ENCODE assay signal across 9 cellular contexts in genomic region chr3:46812237-46812791, GRCh38. TPM values are rescaled to one million over a fixed set of nuclear protein-coding genes. Genes with fewer than 3 reads are reported as not detected.
DNase-seq lines count a peak whose midpoint lies in the region; ATAC-seq, FAIRE-seq and TF ChIP-seq lines count a peak whose summit lies in the region.
"Had no signal": no experiment of that assay in that cellular context is flagged by ENCODE, and none has a peak within 500 bp of the region (broad histone marks: within the 10 kb centered on the region; RNA-seq: fewer than 3 reads in every experiment).

No MANE protein-coding gene starts in this region.

- H3K4me1 ChIP-seq in A549, result no peaks in the 10 kb centered on the region
- H3K4me1 ChIP-seq in right lobe of liver, result no peaks in the 10 kb centered on the region

- H3K4me2 ChIP-seq in A549, result peak overlapping the region; percentile 73

- peak overlapping the region; percentile 28 for H3K4me3 ChIP-seq in A549
- H3K4me3 ChIP-seq in HFF-Myc (replicated peaks; ENCODE audit: low read depth, low read length), result 0 out of 2 replicates have a peak overlapping the region, but pooled peaks have one; percentile 9
- H3K4me3 ChIP-seq in choroid plexus epithelial cell (ENCODE audit: low read depth, low read length), result peak overlapping the region; percentile 39
- H3K4me3 ChIP-seq in right lobe of liver, result peak overlapping the region; percentile 30 to 56 (median 46)

- H3K9me3 ChIP-seq in A549 (no peaks in the 10 kb centered on the region), right lobe of liver (no peaks in the 10 kb centered on the region)

- H3K27me3 ChIP-seq in right lobe of liver, result no peaks in the 10 kb centered on the region

- no peaks in the 10 kb centered on the region for H3K36me3 ChIP-seq in right lobe of liver

- H3K27ac Mint-ChIP-seq in activated CD4-positive, alpha-beta T cell treated with anti-CD3 and anti-CD28 coated beads for 36 hours, result no peak overlapping the region

- H3K4me3 Mint-ChIP-seq in activated CD4-positive, alpha-beta T cell treated with anti-CD3 and anti-CD28 coated beads for 36 hours, result peak overlapping the region; percentile 45

- TF ChIP-seq CTCF in A549 (IDR thresholded peaks at IDR 0.05) (no peak), HFF-Myc (IDR thresholded peaks at IDR 0.05; ENCODE audit: low read depth, low read length, missing control alignments) (no peak), choroid plexus epithelial cell (conservative IDR thresholded peaks at IDR 0.05; ENCODE audit: low read depth, low read length) (no peak), right lobe of liver (IDR thresholded peaks at IDR 0.05) (no peak)

- H3K4me1 Mint-ChIP-seq in activated CD4-positive, alpha-beta T cell treated with anti-CD3 and anti-CD28 coated beads for 36 hours, result peaks cover 11% of the 10 kb centered on the region

- POLR2A ChIA-PET in A549 (lab: Yijun Ruan, JAX), result no interaction called here
- POLR2A ChIA-PET in activated CD4-positive, alpha-beta T cell treated with anti-CD3 and anti-CD28 coated beads for 36 hours (lab: Charles Lee), result no interaction called here

- no peaks in the 10 kb centered on the region for H3K36me3 Mint-ChIP-seq in activated CD4-positive, alpha-beta T cell treated with anti-CD3 and anti-CD28 coated beads for 36 hours (ENCODE audit: low read depth)

- H3K9me3 Mint-ChIP-seq in activated CD4-positive, alpha-beta T cell treated with anti-CD3 and anti-CD28 coated beads for 36 hours (ENCODE audit: low read depth), result no peaks in the 10 kb centered on the region

- intact Hi-C loops in activated CD4-positive, alpha-beta T cell treated with anti-CD3 and anti-CD28 coated beads for 36 hours (cut with DNase I, micrococcal nuclease), result loop anchor here in 1 of 2 experiments (1.0 to 2.0 kb wide), 2 partner anchors 34 to 120 kb away; partner anchors contain the start of gene ALS2CL
- intact Hi-C loops in right lobe of liver (cut with DNase I), result no loop called here

- no peak for TF ChIP-seq EP300 in A549 (IDR thresholded peaks at IDR 0.05)

- peaks cover 6% of the 10 kb centered on the region for H3K27me3 Mint-ChIP-seq in activated CD4-positive, alpha-beta T cell treated with anti-CD3 and anti-CD28 coated beads for 36 hours

- DNase-seq in A549 (ENCODE audit: low read depth in 1 of 2, low spot score in 1 of 2), result peak; percentile 21
- peak; percentile 4 for DNase-seq in HFF-Myc (ENCODE audit: extremely low read depth, low read depth)
- peak; percentile 87 for DNase-seq in activated CD4-positive, alpha-beta T cell treated with anti-CD3 and anti-CD28 coated beads for 36 hours
- DNase-seq in choroid plexus epithelial cell (ENCODE audit: low read depth), result peak; percentile 34
- DNase-seq in right lobe of liver, result peak; percentile 70 to 81 (median 72)
- peak; percentile 33 for DNase-seq in stimulated activated CD8-positive, alpha-beta memory T cell treated with anti-CD3 and anti-CD28 coated beads, Interleukin-12 subunit alpha, Interleukin-12 subunit beta, amount 100 ng/mL, for 1 hour (ENCODE audit: low read depth)
- DNase-seq in GDM1 (lab: John Stamatoyannopoulos, UW), result no peak

- no peak for TF ChIP-seq RAD21 in A549 (conservative IDR thresholded peaks at IDR 0.05 in 1 of 2, IDR thresholded peaks at IDR 0.05 in 1 of 2)

- WGBS in A549 (ENCODE audit: missing lambda C conversion rate), result 35% methylated on average over 5 of the region's 46 CpGs
- WGBS in right lobe of liver (ENCODE audit: insufficient coverage, low coverage, low lambda C conversion rate, missing lambda C conversion rate), result 0% methylated on average over 8 of the region's 46 CpGs

- TF ChIP-seq POLR2A in A549 (IDR thresholded peaks at IDR 0.05; ENCODE audit: low read length), result no peak
- no peak for TF ChIP-seq POLR2A in right lobe of liver (IDR thresholded peaks at IDR 0.05)

- H3K27ac ChIP-seq in A549 (peak overlapping the region in 1 of 2 experiments; percentile 63; a peak in 3 of 6 replicates), right lobe of liver (no peak overlapping the region)

- no peak for FAIRE-seq in A549 (lab: Jason Lieb, UNC)

- CTCF ChIA-PET in A549 (lab: Yijun Ruan, JAX), result no interaction called here
- CTCF ChIA-PET in activated CD4-positive, alpha-beta T cell treated with anti-CD3 and anti-CD28 coated beads for 36 hours (lab: Charles Lee), result interaction anchor here (0.6 kb wide), 1 partner anchor 483 kb away, joined by 3 read pairs; no protein-coding TSS in a partner anchor

- ATAC-seq in A549 (peak; percentile 87 to 94), right lobe of liver (peak; percentile 94 to 98 (median 95)), GM18867 (IDR thresholded peaks at IDR 0.05; ENCODE audit: unreplicated experiment) (no peak)
- peak; percentile 95 for ATAC-seq in activated CD4-positive, alpha-beta T cell treated with anti-CD3 and anti-CD28 coated beads for 36 hours

TF ChIP-seq in A549, 52 proteins besides CTCF, POLR2A, EP300 and RAD21:
- TF ChIP-seq, protein P1, sequence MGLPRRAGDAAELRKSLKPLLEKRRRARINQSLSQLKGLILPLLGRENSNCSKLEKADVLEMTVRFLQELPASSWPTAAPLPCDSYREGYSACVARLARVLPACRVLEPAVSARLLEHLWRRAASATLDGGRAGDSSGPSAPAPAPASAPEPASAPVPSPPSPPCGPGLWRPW (IDR thresholded peaks at IDR 0.05), result no peak
- no peak for TF ChIP-seq SMC3 (IDR thresholded peaks at IDR 0.05)
- no peak for TF ChIP-seq RCOR1 (IDR thresholded peaks at IDR 0.05; ENCODE audit: low read depth, low read length)
- TF ChIP-seq CHD4 (IDR thresholded peaks at IDR 0.05; ENCODE audit: borderline replicate concordance), result no peak
- TF ChIP-seq, protein P2, sequence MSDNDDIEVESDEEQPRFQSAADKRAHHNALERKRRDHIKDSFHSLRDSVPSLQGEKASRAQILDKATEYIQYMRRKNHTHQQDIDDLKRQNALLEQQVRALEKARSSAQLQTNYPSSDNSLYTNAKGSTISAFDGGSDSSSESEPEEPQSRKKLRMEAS (IDR thresholded peaks at IDR 0.05), result peak; percentile 55
- TF ChIP-seq, protein P3, sequence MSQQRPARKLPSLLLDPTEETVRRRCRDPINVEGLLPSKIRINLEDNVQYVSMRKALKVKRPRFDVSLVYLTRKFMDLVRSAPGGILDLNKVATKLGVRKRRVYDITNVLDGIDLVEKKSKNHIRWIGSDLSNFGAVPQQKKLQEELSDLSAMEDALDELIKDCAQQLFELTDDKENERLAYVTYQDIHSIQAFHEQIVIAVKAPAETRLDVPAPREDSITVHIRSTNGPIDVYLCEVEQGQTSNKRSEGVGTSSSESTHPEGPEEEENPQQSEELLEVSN (IDR thresholded peaks at IDR 0.05; ENCODE audit: borderline replicate concordance, low read depth), result peak; percentile 86; the same call in 1 of the 2 replicates

RNA-seq across cellular contexts. Expression of gene MYL3, which starts 50.9 kb away (rescaled TPM):
- polyA plus RNA-seq in A549 (2011; rRNA removed), result not detected in 2 replicates
- 0.09 and 0.13 TPM in 2 replicates for polyA plus RNA-seq in A549 (2012; cell fraction: cytosol; rRNA removed)
- polyA plus RNA-seq in A549 (2012; cell fraction: nucleus; rRNA removed), result not detected in 2 replicates
- polyA plus RNA-seq in A549 (2017; fragmentation: RNase III; extraction: RNeasy Plus Mini Kit Qiagen cat#74134 plus additional on column Dnase treatment), result 0.25 TPM in 1 of 3 replicates, not detected in the others
- not detected in 2 replicates for polyA minus RNA-seq in A549 (2011; rRNA and poly(A)+ RNA removed)
- not detected for total RNA-seq in activated CD4-positive, alpha-beta T cell treated with anti-CD3 and anti-CD28 coated beads for 36 hours
- 1 to 10 TPM in 3 of 6 experiments, under 1 TPM in 3; 0.37 to 2.0 (median 1.00) TPM for total RNA-seq in right lobe of liver
- total RNA-seq: glomerular endothelial cell had no signal
